ENCODE assay signal across 18 cellular contexts in the genomic region with DNA sequence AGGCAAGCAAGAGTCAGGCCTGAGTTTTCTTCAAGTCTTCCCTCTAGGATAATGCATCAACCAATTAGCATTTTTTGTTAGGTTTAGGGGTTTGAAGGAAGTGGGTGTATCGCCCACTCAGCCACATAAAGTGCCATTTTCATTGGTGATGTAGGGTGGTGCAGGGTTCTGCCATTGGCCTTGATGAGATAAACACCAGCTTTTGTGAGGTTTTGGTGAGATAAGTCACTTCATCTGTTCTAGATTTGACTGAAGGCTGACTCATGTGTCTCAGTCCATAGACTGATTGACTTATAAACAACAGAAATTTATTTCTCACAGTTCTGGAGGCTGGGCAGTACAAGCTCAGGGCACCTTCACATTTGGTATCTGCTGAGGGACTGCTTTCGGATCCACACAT.
DNase-seq lines count a peak whose midpoint lies in the region; ATAC-seq and TF ChIP-seq lines count a peak whose summit lies in the region.
"Had no signal": no experiment of that assay in that cellular context is flagged by ENCODE, and none has a peak within 500 bp of the region (broad histone marks: within the 10 kb centered on the region; RNA-seq: fewer than 3 reads in every experiment).

No MANE protein-coding gene starts in this region.

- H3K36me3 Mint-ChIP-seq in activated naive CD4-positive, alpha-beta T cell treated with anti-CD3 and anti-CD28 coated beads, Interleukin-2, amount 50 U/mL, for 72 hours, result peaks cover 10 to 13% of the 10 kb centered on the region in 2 donors
- no peaks in the 10 kb centered on the region for H3K36me3 Mint-ChIP-seq in activated naive CD4-positive, alpha-beta T cell treated with anti-CD3 and anti-CD28 coated beads, Interleukin-2, amount 10 ng/mL, durations not matched to agents 7 days and 5 days
- no peaks in the 10 kb centered on the region for H3K36me3 Mint-ChIP-seq in stimulated activated memory B cell treated with anti-CD40 and anti-IgM and Interleukin-4, amounts not matched to agents 10 μg/mL and 1 μg/mL and 100 μg/mL, for 72 hours
- H3K36me3 Mint-ChIP-seq: activated naive CD4-positive, alpha-beta T cell treated with anti-CD3 and anti-CD28 coated beads, Interleukin-2, amount 50 U/mL, for 24 hours had no signal

- peak in 1 of 2 donors; percentile 25 for DNase-seq in activated naive CD4-positive, alpha-beta T cell treated with anti-CD3 and anti-CD28 coated beads, Interleukin-2, amount 50 U/mL, for 72 hours (ENCODE audit: low spot score in 2 of 2)
- no peak for DNase-seq in activated naive CD4-positive, alpha-beta T cell treated with anti-CD3 and anti-CD28 coated beads, Interleukin-2, amount 10 ng/mL, durations not matched to agents 7 days and 5 days
- peak; percentile 29 for DNase-seq in amniotic epithelial cell (ENCODE audit: low read depth)
- DNase-seq in AML-193 (lab: John Stamatoyannopoulos, UW), result no peak
- DNase-seq in NK-92 (lab: John Stamatoyannopoulos, UW; ENCODE audit: unreplicated experiment), result no peak
- DNase-seq in GM10248 (ENCODE audit: extremely low spot score), result no peak
- DNase-seq: GDM1, KBM-7, naive B cell, NCI-H1048, NCI-H2107, NCI-H526 treated with DMSO at 0.1 percent for 48 hours, posterior cingulate gyrus had no signal

- peaks cover 8% of the 10 kb centered on the region for H3K27me3 Mint-ChIP-seq in activated naive CD4-positive, alpha-beta T cell treated with anti-CD3 and anti-CD28 coated beads, Interleukin-2, amount 10 ng/mL, durations not matched to agents 7 days and 5 days
- peaks cover 6% of the 10 kb centered on the region for H3K27me3 Mint-ChIP-seq in stimulated activated memory B cell treated with anti-CD40 and anti-IgM and Interleukin-4, amounts not matched to agents 10 μg/mL and 1 μg/mL and 100 μg/mL, for 72 hours
- H3K27me3 Mint-ChIP-seq: naive B cell had no signal

- POLR2A ChIA-PET in GM10248 (lab: Yijun Ruan, JAX), result no interaction called here

- no peak overlapping the region for H3K4me3 Mint-ChIP-seq in activated naive CD4-positive, alpha-beta T cell treated with anti-CD3 and anti-CD28 coated beads, Interleukin-2, amount 10 ng/mL, durations not matched to agents 7 days and 5 days
- H3K4me3 Mint-ChIP-seq in stimulated activated memory B cell treated with anti-CD40 and anti-IgM and Interleukin-4, amounts not matched to agents 10 μg/mL and 1 μg/mL and 100 μg/mL, for 72 hours, result no peak overlapping the region
- H3K4me3 Mint-ChIP-seq: activated naive CD4-positive, alpha-beta T cell treated with anti-CD3 and anti-CD28 coated beads, Interleukin-2, amount 50 U/mL, for 24 hours; naive B cell had no signal

- CTCF ChIA-PET in activated naive CD4-positive, alpha-beta T cell treated with anti-CD3 and anti-CD28 coated beads, Interleukin-2, amount 10 ng/mL, durations not matched to agents 7 days and 5 days (lab: Charles Lee), result no interaction called here
- CTCF ChIA-PET in GM10248 (lab: Yijun Ruan, JAX), result no interaction called here

- peaks cover 4 to 12% of the 10 kb centered on the region in 2 donors for H3K9me3 Mint-ChIP-seq in activated naive CD4-positive, alpha-beta T cell treated with anti-CD3 and anti-CD28 coated beads, Interleukin-2, amount 50 U/mL, for 72 hours
- peaks cover 5% of the 10 kb centered on the region for H3K9me3 Mint-ChIP-seq in activated naive CD4-positive, alpha-beta T cell treated with anti-CD3 and anti-CD28 coated beads, Interleukin-2, amount 10 ng/mL, durations not matched to agents 7 days and 5 days
- peaks cover 8% of the 10 kb centered on the region for H3K9me3 Mint-ChIP-seq in stimulated activated memory B cell treated with anti-CD40 and anti-IgM and Interleukin-4, amounts not matched to agents 10 μg/mL and 1 μg/mL and 100 μg/mL, for 72 hours
- H3K9me3 Mint-ChIP-seq: activated naive CD4-positive, alpha-beta T cell treated with anti-CD3 and anti-CD28 coated beads, Interleukin-2, amount 50 U/mL, for 24 hours had no signal

- peak; percentile 81 to 98 for ATAC-seq in activated naive CD4-positive, alpha-beta T cell treated with anti-CD3 and anti-CD28 coated beads, Interleukin-2, amount 50 U/mL, for 72 hours
- ATAC-seq in HG02884 (IDR thresholded peaks at IDR 0.05; ENCODE audit: unreplicated experiment), result peak; percentile 44
- peak; percentile 52 for ATAC-seq in stimulated activated memory B cell treated with anti-CD40 and anti-IgM and Interleukin-4, amounts not matched to agents 10 μg/mL and 1 μg/mL and 100 μg/mL, for 72 hours
- ATAC-seq: esophagus mucosa, SK-N-SH treated with all-trans-retinoic acid at 6 μM for 48 hours had no signal

- TF ChIP-seq CTCF in GM10248 (IDR thresholded peaks at IDR 0.05; ENCODE audit: control extremely low read depth, extremely low read depth, low read depth, missing control alignments), result no peak

- no peak overlapping the region for H3K27ac Mint-ChIP-seq in activated naive CD4-positive, alpha-beta T cell treated with anti-CD3 and anti-CD28 coated beads, Interleukin-2, amount 50 U/mL, for 72 hours
- H3K27ac Mint-ChIP-seq in activated naive CD4-positive, alpha-beta T cell treated with anti-CD3 and anti-CD28 coated beads, Interleukin-2, amount 10 ng/mL, durations not matched to agents 7 days and 5 days, result no peak overlapping the region
- H3K27ac Mint-ChIP-seq in stimulated activated memory B cell treated with anti-CD40 and anti-IgM and Interleukin-4, amounts not matched to agents 10 μg/mL and 1 μg/mL and 100 μg/mL, for 72 hours, result no peak overlapping the region
- H3K27ac Mint-ChIP-seq: activated naive CD4-positive, alpha-beta T cell treated with anti-CD3 and anti-CD28 coated beads, Interleukin-2, amount 50 U/mL, for 24 hours had no signal

- H3K4me1 Mint-ChIP-seq in activated naive CD4-positive, alpha-beta T cell treated with anti-CD3 and anti-CD28 coated beads, Interleukin-2, amount 10 ng/mL, durations not matched to agents 7 days and 5 days, result no peaks in the 10 kb centered on the region
- peaks cover 12% of the 10 kb centered on the region for H3K4me1 Mint-ChIP-seq in stimulated activated memory B cell treated with anti-CD40 and anti-IgM and Interleukin-4, amounts not matched to agents 10 μg/mL and 1 μg/mL and 100 μg/mL, for 72 hours
- H3K4me1 Mint-ChIP-seq: activated naive CD4-positive, alpha-beta T cell treated with anti-CD3 and anti-CD28 coated beads, Interleukin-2, amount 50 U/mL, for 24 hours had no signal
